In genomic region chr14:65732112-65732511, GRCh38 we compare ENCODE assay signal across 11 cellular contexts.
A peak's percentile ranks its signal among the peaks of the same experiment; 100 is the strongest.
DNase-seq lines count a peak whose midpoint lies in the region; ATAC-seq and TF ChIP-seq lines count a peak whose summit lies in the region.
"Had no signal": no experiment of that assay in that cellular context is flagged by ENCODE, and none has a peak within 500 bp of the region (broad histone marks: within the 10 kb centered on the region; RNA-seq: fewer than 3 reads in every experiment).

No MANE protein-coding gene starts in this region.

- no peak overlapping the region for H3K4me3 Mint-ChIP-seq in activated CD4-positive, alpha-beta T cell treated with anti-CD3 and anti-CD28 coated beads for 36 hours
- no peak overlapping the region for H3K4me3 Mint-ChIP-seq in neural progenitor cell

- no peak for TF ChIP-seq CTCF in neural progenitor cell (IDR thresholded peaks at IDR 0.05)
- no peak for TF ChIP-seq CTCF in Peyer's patch (IDR thresholded peaks at IDR 0.05)
- no peak for TF ChIP-seq CTCF in stomach (IDR thresholded peaks at IDR 0.05)
- no peak for TF ChIP-seq CTCF in osteoblast (IDR thresholded peaks at IDR 0.05; ENCODE audit: extremely low read depth, low read depth, low read length)

- H3K4me1 ChIP-seq in neural progenitor cell (peaks cover 12% of the 10 kb centered on the region), Peyer's patch (no peaks in the 10 kb centered on the region), stomach (no peaks in the 10 kb centered on the region), osteoblast (ENCODE audit: insufficient read depth, low read length) (no peaks in the 10 kb centered on the region)
- H3K4me1 ChIP-seq: A549 had no signal

- no peaks in the 10 kb centered on the region for H3K79me2 ChIP-seq in neural progenitor cell (ENCODE audit: low read depth)
- no peaks in the 10 kb centered on the region for H3K79me2 ChIP-seq in osteoblast (ENCODE audit: insufficient read depth, low read length)

- H3K36me3 ChIP-seq in neural progenitor cell (no peaks in the 10 kb centered on the region), Peyer's patch (peaks cover 0 to 11% (median 0%) of the 10 kb centered on the region in 3 donors), stomach (peaks cover 2 to 70% (median 57%) of the 10 kb centered on the region in 4 donors), osteoblast (ENCODE audit: insufficient read depth, low read length) (no peaks in the 10 kb centered on the region)

- H3F3A ChIP-seq in neural progenitor cell (ENCODE audit: low read depth): peaks cover 7% of the 10 kb centered on the region

- no peaks in the 10 kb centered on the region for H3K9me3 ChIP-seq in neural progenitor cell (ENCODE audit: low read depth)
- H3K9me3 ChIP-seq in Peyer's patch: no peaks in the 10 kb centered on the region
- H3K9me3 ChIP-seq in stomach: peaks cover 0 to under 1% (median 0%) of the 10 kb centered on the region in 4 donors
- no peaks in the 10 kb centered on the region for H3K9me3 ChIP-seq in osteoblast (ENCODE audit: low read depth, low read length)
- H3K9me3 ChIP-seq: A549 had no signal

- ATAC-seq in activated CD4-positive, alpha-beta T cell treated with anti-CD3 and anti-CD28 coated beads for 36 hours: peak; percentile 100
- ATAC-seq in GM21737 (IDR thresholded peaks at IDR 0.05; ENCODE audit: unreplicated experiment) (peak; percentile 97), HG03520 (IDR thresholded peaks at IDR 0.05; ENCODE audit: unreplicated experiment) (peak; percentile 96)
- ATAC-seq: A549 had no signal

- H3K4me2 ChIP-seq in neural progenitor cell (peak overlapping the region; percentile 8), osteoblast (ENCODE audit: insufficient read depth, low read length) (no peak overlapping the region)
- H3K4me2 ChIP-seq: A549 had no signal

- CTCF ChIA-PET in activated CD4-positive, alpha-beta T cell treated with anti-CD3 and anti-CD28 coated beads for 36 hours (lab: Charles Lee): interaction anchor here (0.7 to 1.6 kb wide), 4 partner anchors 27 to 92 kb away, joined by 3 to 5 read pairs (median 4); no protein-coding TSS in a partner anchor

- intact Hi-C loops in activated CD4-positive, alpha-beta T cell treated with anti-CD3 and anti-CD28 coated beads for 36 hours (cut with DNase I, micrococcal nuclease): loop anchor here (1.0 kb wide), 2 partner anchors 27 to 338 kb away; no protein-coding TSS in a partner anchor
- intact Hi-C loops in stomach (cut with DNase I; ENCODE audit: low total_unique reads): no loop called here

- peaks cover 3% of the 10 kb centered on the region for H3K9me3 Mint-ChIP-seq in activated CD4-positive, alpha-beta T cell treated with anti-CD3 and anti-CD28 coated beads for 36 hours (ENCODE audit: low read depth)
- peaks cover 5% of the 10 kb centered on the region for H3K9me3 Mint-ChIP-seq in neural progenitor cell

- POLR2A ChIA-PET in activated CD4-positive, alpha-beta T cell treated with anti-CD3 and anti-CD28 coated beads for 36 hours (lab: Charles Lee): interaction anchor here (0.9 kb wide), 1 partner anchor 42 kb away, joined by 3 read pairs; no protein-coding TSS in a partner anchor

- H2AFZ ChIP-seq in neural progenitor cell (replicated peaks): no peak overlapping the region
- H2AFZ ChIP-seq in osteoblast (ENCODE audit: low read length): no peak overlapping the region

- TF ChIP-seq POLR2A in Peyer's patch (IDR thresholded peaks at IDR 0.05): no peak
- no peak for TF ChIP-seq POLR2A in stomach (IDR thresholded peaks at IDR 0.05)

- H3K27ac Mint-ChIP-seq in activated CD4-positive, alpha-beta T cell treated with anti-CD3 and anti-CD28 coated beads for 36 hours: peak overlapping the region; percentile 77
- H3K27ac Mint-ChIP-seq in neural progenitor cell: no peak overlapping the region

- peaks cover 26% of the 10 kb centered on the region for H3K36me3 Mint-ChIP-seq in activated CD4-positive, alpha-beta T cell treated with anti-CD3 and anti-CD28 coated beads for 36 hours (ENCODE audit: low read depth)
- peaks cover 9% of the 10 kb centered on the region for H3K36me3 Mint-ChIP-seq in neural progenitor cell

- no peaks in the 10 kb centered on the region for H3K27me3 Mint-ChIP-seq in activated CD4-positive, alpha-beta T cell treated with anti-CD3 and anti-CD28 coated beads for 36 hours
- no peaks in the 10 kb centered on the region for H3K27me3 Mint-ChIP-seq in neural progenitor cell (ENCODE audit: insufficient read depth, low read depth)

- H3K27me3 ChIP-seq in neural progenitor cell (no peaks in the 10 kb centered on the region), Peyer's patch (no peaks in the 10 kb centered on the region), stomach (no peaks in the 10 kb centered on the region), osteoblast (ENCODE audit: insufficient read depth, low read length) (no peaks in the 10 kb centered on the region)

- H3K4me3 ChIP-seq in neural progenitor cell (no peak overlapping the region), Peyer's patch (no peak overlapping the region), stomach (no peak overlapping the region), osteoblast (ENCODE audit: insufficient read depth, low read length) (no peak overlapping the region)
- H3K4me3 ChIP-seq: A549 had no signal

- no peak for TF ChIP-seq EP300 in stomach (IDR thresholded peaks at IDR 0.05)

- H4K20me1 ChIP-seq in neural progenitor cell (ENCODE audit: low read depth) (no peaks in the 10 kb centered on the region), osteoblast (ENCODE audit: insufficient read depth, low read length) (no peaks in the 10 kb centered on the region)

- DNase-seq in activated CD4-positive, alpha-beta T cell treated with anti-CD3 and anti-CD28 coated beads for 36 hours: peak; percentile 11
- no peak for DNase-seq in activated CD4-positive, alpha-beta T cell treated with anti-CD3 and anti-CD28 coated beads for 1 hour
- no peak for DNase-seq in neural progenitor cell (ENCODE audit: low spot score)
- DNase-seq in Peyer's patch: no peak
- no peak for DNase-seq in stomach
- no peak for DNase-seq in osteoblast (ENCODE audit: insufficient read length, low spot score, missing footprints)
- DNase-seq: activated gamma-delta T cell, SHP77 treated with DMSO at 0.1 percent for 48 hours had no signal

- no peak overlapping the region for H3K9ac ChIP-seq in neural progenitor cell

- H3K4me1 Mint-ChIP-seq in activated CD4-positive, alpha-beta T cell treated with anti-CD3 and anti-CD28 coated beads for 36 hours: peaks cover 12% of the 10 kb centered on the region
- no peaks in the 10 kb centered on the region for H3K4me1 Mint-ChIP-seq in neural progenitor cell

- peak overlapping the region; percentile 62 for H3K27ac ChIP-seq in neural progenitor cell
- H3K27ac ChIP-seq in Peyer's patch: no peak overlapping the region
- no peak overlapping the region for H3K27ac ChIP-seq in stomach
- no peak overlapping the region for H3K27ac ChIP-seq in osteoblast (ENCODE audit: low read depth, low read length)
- H3K27ac ChIP-seq: A549 had no signal
